23 cellular contexts compared by ENCODE assay signal in genomic region chr5:135253601-135254165, GRCh38.
"Had no signal": no experiment of that assay in that cellular context is flagged by ENCODE, and none has a peak within 500 bp of the region (broad histone marks: within the 10 kb centered on the region; RNA-seq: fewer than 3 reads in every experiment).

No MANE protein-coding gene starts in this region.

- H3K27me3 Mint-ChIP-seq: activated naive CD4-positive, alpha-beta T cell treated with anti-CD3 and anti-CD28 coated beads, Interleukin-2, amount 50 U/mL, for 24 hours; stimulated activated naive CD8-positive, alpha-beta T cell treated with anti-CD3 and anti-CD28 coated beads, Interleukin-15, Interleukin-2, amounts not matched to agents 100 ng/mL and 50 ng/mL, for 24 hours had no signal

- H3K36me3 ChIP-seq: adrenal gland, cardiac muscle cell, suprapubic skin, transverse colon, uterus had no signal

- DNase-seq: activated B cell treated with CpG ODN at 0.5 μM for 24 hours; activated CD4-positive, alpha-beta memory T cell treated with anti-CD3 and anti-CD28 coated beads for 36 hours; activated CD4-positive, alpha-beta T cell treated with anti-CD3 and anti-CD28 coated beads for 4 hours; activated CD8-positive, alpha-beta memory T cell treated with anti-CD3 and anti-CD28 coated beads, Interleukin-2, amount 50 U/mL, for 4 hours; activated effector memory CD4-positive, alpha-beta T cell treated with anti-CD3 and anti-CD28 coated beads, Interleukin-2, amount 50 U/mL, for 16 hours; activated T-cell treated with anti-CD3 and anti-CD28 coated beads, Interleukin-2, amount 50 U/mL, for 4 hours; dermis blood vessel endothelial cell; effector memory CD4-positive, alpha-beta T cell; foreskin melanocyte; glutamatergic neuron; hippocampal formation; occipital lobe; stimulated activated CD4-positive, alpha-beta T cell treated with anti-CD3 and anti-CD28 coated beads, Interleukin-15, amount 100 ng/mL, for 24 hours; stimulated activated CD4-positive, alpha-beta T cell treated with anti-CD3 and anti-CD28 coated beads, Interleukin-2, amount 100 ng/mL, for 48 hours; transverse colon had no signal

- H3K4me1 ChIP-seq: suprapubic skin, transverse colon, uterus had no signal

- H3K9me3 ChIP-seq: adrenal gland, suprapubic skin, transverse colon, uterus had no signal

- H3K27ac ChIP-seq: adrenal gland, cardiac muscle cell, suprapubic skin, transverse colon, uterus had no signal

- H3K27ac Mint-ChIP-seq: activated B cell treated with CpG ODN at 0.5 μM for 24 hours; activated CD4-positive, alpha-beta memory T cell treated with anti-CD3 and anti-CD28 coated beads for 36 hours; activated naive CD4-positive, alpha-beta T cell treated with anti-CD3 and anti-CD28 coated beads, Interleukin-2, amount 50 U/mL, for 24 hours; stimulated activated naive CD8-positive, alpha-beta T cell treated with anti-CD3 and anti-CD28 coated beads, Interleukin-15, Interleukin-2, amounts not matched to agents 100 ng/mL and 50 ng/mL, for 24 hours; T-helper 2 cell treated with Interferon-gamma antibody and Interleukin-4, amounts not matched to agents 5 μg/mL and 100 μg/mL, for 36 hours had no signal

- H3K4me3 Mint-ChIP-seq: activated B cell treated with CpG ODN at 0.5 μM for 24 hours; activated CD4-positive, alpha-beta memory T cell treated with anti-CD3 and anti-CD28 coated beads for 36 hours; activated naive CD4-positive, alpha-beta T cell treated with anti-CD3 and anti-CD28 coated beads, Interleukin-2, amount 50 U/mL, for 24 hours; activated T-cell treated with anti-CD3 and anti-CD28 coated beads, Interleukin-2, amount 50 U/mL, for 4 hours; stimulated activated naive CD8-positive, alpha-beta T cell treated with anti-CD3 and anti-CD28 coated beads, Interleukin-15, Interleukin-2, amounts not matched to agents 100 ng/mL and 50 ng/mL, for 24 hours; T-helper 2 cell treated with Interferon-gamma antibody and Interleukin-4, amounts not matched to agents 5 μg/mL and 100 μg/mL, for 36 hours had no signal

- H3K36me3 Mint-ChIP-seq: activated CD4-positive, alpha-beta memory T cell treated with anti-CD3 and anti-CD28 coated beads for 36 hours; activated naive CD4-positive, alpha-beta T cell treated with anti-CD3 and anti-CD28 coated beads, Interleukin-2, amount 50 U/mL, for 24 hours had no signal

- H3K27me3 ChIP-seq: adrenal gland, cardiac muscle cell, suprapubic skin, transverse colon, uterus had no signal

- H3K4me1 Mint-ChIP-seq: activated B cell treated with CpG ODN at 0.5 μM for 24 hours; activated naive CD4-positive, alpha-beta T cell treated with anti-CD3 and anti-CD28 coated beads, Interleukin-2, amount 50 U/mL, for 24 hours had no signal

- H3K9me3 Mint-ChIP-seq: activated B cell treated with CpG ODN at 0.5 μM for 24 hours; activated CD4-positive, alpha-beta memory T cell treated with anti-CD3 and anti-CD28 coated beads for 36 hours; activated naive CD4-positive, alpha-beta T cell treated with anti-CD3 and anti-CD28 coated beads, Interleukin-2, amount 50 U/mL, for 24 hours; stimulated activated naive CD8-positive, alpha-beta T cell treated with anti-CD3 and anti-CD28 coated beads, Interleukin-15, Interleukin-2, amounts not matched to agents 100 ng/mL and 50 ng/mL, for 24 hours; T-helper 2 cell treated with Interferon-gamma antibody and Interleukin-4, amounts not matched to agents 5 μg/mL and 100 μg/mL, for 36 hours had no signal

- ATAC-seq: activated T-cell treated with anti-CD3 and anti-CD28 coated beads, Interleukin-2, amount 50 U/mL, for 4 hours had no signal

- H3K4me3 ChIP-seq: adrenal gland, cardiac muscle cell, lung, suprapubic skin, transverse colon, uterus had no signal
